Comparison of ENCODE assay signal across 24 cellular contexts in the genomic region with DNA sequence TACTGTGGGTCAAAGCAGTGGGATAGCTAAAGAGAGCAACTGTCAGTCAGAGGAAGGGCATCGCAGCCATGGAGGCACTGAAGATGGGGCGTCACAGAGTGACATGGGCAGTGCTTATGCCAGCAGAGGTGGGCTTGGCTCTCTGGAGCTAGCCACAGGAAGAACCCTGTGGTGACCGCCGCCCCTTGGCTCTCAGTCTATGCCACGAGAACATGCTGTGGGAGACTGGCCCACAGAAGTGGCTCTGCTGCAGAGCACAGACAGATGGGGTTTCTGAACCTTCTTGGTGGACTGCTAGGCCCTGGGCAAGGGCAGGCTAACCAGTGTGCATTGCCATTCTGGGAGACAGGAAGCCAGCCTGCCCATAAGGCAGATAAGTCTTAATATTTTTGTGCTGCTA.
"Had no signal": no experiment of that assay in that cellular context is flagged by ENCODE, and none has a peak within 500 bp of the region (broad histone marks: within the 10 kb centered on the region; RNA-seq: fewer than 3 reads in every experiment).

No MANE protein-coding gene starts in this region.

- H3K4me3 ChIP-seq: esophagus squamous epithelium, left lung, lower lobe of right lung, ovary, smooth muscle cell, suprapubic skin, tibial artery had no signal

- H3K4me3 Mint-ChIP-seq: activated CD4-positive, alpha-beta memory T cell treated with anti-CD3 and anti-CD28 coated beads for 36 hours; activated naive CD4-positive, alpha-beta T cell treated with anti-CD3 and anti-CD28 coated beads, Interleukin-2, amount 50 U/mL, for 24 hours; central memory CD8-positive, alpha-beta T cell; natural killer cell treated with Interleukin-12 subunit alpha and Interleukin-12 subunit beta and Interleukin-15 and Interleukin-18, amount 100 ng/mL, for 72 hours; stimulated activated memory B cell treated with anti-CD40 and anti-IgM and Interleukin-4, amounts not matched to agents 10 μg/mL and 1 μg/mL and 100 μg/mL, for 72 hours had no signal

- ATAC-seq: left lung; stimulated activated memory B cell treated with anti-CD40 and anti-IgM and Interleukin-4, amounts not matched to agents 10 μg/mL and 1 μg/mL and 100 μg/mL, for 72 hours had no signal

- H3K27me3 ChIP-seq: ovary had no signal

- DNase-seq: activated CD4-positive, alpha-beta memory T cell treated with anti-CD3 and anti-CD28 coated beads for 36 hours; activated CD4-positive, alpha-beta T cell treated with anti-CD3 and anti-CD28 coated beads for 4 hours; activated CD8-positive, alpha-beta memory T cell treated with anti-CD3 and anti-CD28 coated beads, Interleukin-2, amount 50 U/mL, for 4 hours; activated T-cell treated with anti-CD3 and anti-CD28 coated beads, Interleukin-2, amount 50 U/mL, for 1 hour; anterior cingulate cortex; dermis blood vessel endothelial cell; effector CD4-positive, alpha-beta T cell; esophagus squamous epithelium; left lung; lower lobe of right lung; ovary; stimulated activated CD4-positive, alpha-beta T cell treated with anti-CD3 and anti-CD28 coated beads, Interleukin-1b, Interleukin-23, amount 100 ng/mL, for 48 hours; stimulated activated CD4-positive, alpha-beta T cell treated with anti-CD3 and anti-CD28 coated beads, Interleukin-4, amount 100 ng/mL, for 4 hours; stimulated activated CD8-positive, alpha-beta memory T cell treated with anti-CD3 and anti-CD28 coated beads, Interleukin-4, amount 100 ng/mL, for 48 hours; tibial artery had no signal

- H3K9me3 Mint-ChIP-seq: activated naive CD4-positive, alpha-beta T cell treated with anti-CD3 and anti-CD28 coated beads, Interleukin-2, amount 50 U/mL, for 24 hours; central memory CD8-positive, alpha-beta T cell; natural killer cell treated with Interleukin-12 subunit alpha and Interleukin-12 subunit beta and Interleukin-15 and Interleukin-18, amount 100 ng/mL, for 72 hours; stimulated activated memory B cell treated with anti-CD40 and anti-IgM and Interleukin-4, amounts not matched to agents 10 μg/mL and 1 μg/mL and 100 μg/mL, for 72 hours had no signal

- H3K9me3 ChIP-seq: esophagus squamous epithelium, left lung, lower lobe of right lung, neutrophil, ovary, suprapubic skin, tibial artery had no signal

- H3K36me3 Mint-ChIP-seq: activated CD4-positive, alpha-beta memory T cell treated with anti-CD3 and anti-CD28 coated beads for 36 hours; activated naive CD4-positive, alpha-beta T cell treated with anti-CD3 and anti-CD28 coated beads, Interleukin-2, amount 50 U/mL, for 24 hours; natural killer cell treated with Interleukin-12 subunit alpha and Interleukin-12 subunit beta and Interleukin-15 and Interleukin-18, amount 100 ng/mL, for 72 hours; stimulated activated memory B cell treated with anti-CD40 and anti-IgM and Interleukin-4, amounts not matched to agents 10 μg/mL and 1 μg/mL and 100 μg/mL, for 72 hours had no signal

- H3K36me3 ChIP-seq: esophagus squamous epithelium, left lung, lower lobe of right lung, neutrophil, ovary, suprapubic skin, tibial artery had no signal

- H3K27ac ChIP-seq: esophagus squamous epithelium, left lung, lower lobe of right lung, neutrophil, ovary, suprapubic skin, tibial artery, VCaP had no signal

- H3K27ac Mint-ChIP-seq: activated CD4-positive, alpha-beta memory T cell treated with anti-CD3 and anti-CD28 coated beads for 36 hours; activated naive CD4-positive, alpha-beta T cell treated with anti-CD3 and anti-CD28 coated beads, Interleukin-2, amount 50 U/mL, for 24 hours; progenitor cell of endocrine pancreas; stimulated activated memory B cell treated with anti-CD40 and anti-IgM and Interleukin-4, amounts not matched to agents 10 μg/mL and 1 μg/mL and 100 μg/mL, for 72 hours had no signal
